ENCODE assay signal across 28 cellular contexts in genomic region chr1:11741482-11741881, GRCh38. TPM values are rescaled to one million over a fixed set of nuclear protein-coding genes. Genes with fewer than 3 reads are reported as not detected.
DNase-seq lines count a peak whose midpoint lies in the region; ATAC-seq and TF ChIP-seq lines count a peak whose summit lies in the region.
"Had no signal": no experiment of that assay in that cellular context is flagged by ENCODE, and none has a peak within 500 bp of the region (broad histone marks: within the 10 kb centered on the region; RNA-seq: fewer than 3 reads in every experiment).

No MANE protein-coding gene starts in this region.

- H3K27me3 Mint-ChIP-seq in activated CD8-positive, alpha-beta memory T cell treated with anti-CD3 and anti-CD28 coated beads, Interleukin-2, amount 10 ng/mL, durations not matched to agents 7 days and 5 days = no peaks in the 10 kb centered on the region
- H3K27me3 Mint-ChIP-seq in CD4-positive, alpha-beta memory T cell = no peaks in the 10 kb centered on the region
- no peaks in the 10 kb centered on the region for H3K27me3 Mint-ChIP-seq in natural killer cell treated with Interleukin-12 subunit alpha and Interleukin-12 subunit beta and Interleukin-15 and Interleukin-18, amount 100 ng/mL, for 72 hours
- H3K27me3 Mint-ChIP-seq: activated naive CD8-positive, alpha-beta T cell treated with anti-CD3 and anti-CD28 coated beads for 36 hours; naive B cell had no signal

- no peaks in the 10 kb centered on the region for H3K36me3 ChIP-seq in CD4-positive, alpha-beta memory T cell (ENCODE audit: insufficient read depth, low read length)

- DNase-seq in activated CD8-positive, alpha-beta memory T cell treated with anti-CD3 and anti-CD28 coated beads, Interleukin-2, amount 10 ng/mL, durations not matched to agents 7 days and 5 days = no peak
- no peak for DNase-seq in activated CD8-positive, alpha-beta memory T cell treated with anti-CD3 and anti-CD28 coated beads, Interleukin-2, amount 50 U/mL, for 48 hours
- no peak for DNase-seq in CD4-positive, alpha-beta memory T cell
- DNase-seq in natural killer cell treated with Interleukin-12 subunit alpha and Interleukin-12 subunit beta and Interleukin-15 and Interleukin-18, amount 100 ng/mL, for 72 hours (ENCODE audit: low spot score) = no peak
- DNase-seq in NCI-H2107 treated with DMSO at 0.1 percent for 48 hours (lab: John Stamatoyannopoulos, UW; ENCODE audit: unreplicated experiment) (no peak), NCI-H446 (lab: John Stamatoyannopoulos, UW) (no peak)
- DNase-seq: DMS79; GM23248; hippocampal formation; IMR-90; lower lobe of right lung; midbrain; naive B cell; NCI-H1048; NCI-H1694; NCI-H524 treated with DMSO at 0.1 percent for 48 hours; PC-9; Right ventricle myocardium superior; stimulated activated CD4-positive, alpha-beta T cell treated with anti-CD3 and anti-CD28 coated beads, Interleukin-4, amount 100 ng/mL, for 4 hours; transverse colon had no signal

- CTCF ChIA-PET in activated CD8-positive, alpha-beta memory T cell treated with anti-CD3 and anti-CD28 coated beads, Interleukin-2, amount 10 ng/mL, durations not matched to agents 7 days and 5 days (lab: Charles Lee) = interaction anchor here (1.0 to 2.6 kb wide), 6 partner anchors 15 to 91 kb away, joined by 3 to 10 read pairs (median 4); partner anchors contain the start of gene FBXO6
- CTCF ChIA-PET in CD4-positive, alpha-beta memory T cell (lab: Charles Lee; ENCODE audit: partially characterized antibody) = interaction anchor here (1.1 to 1.2 kb wide), 2 partner anchors 22 to 30 kb away, joined by 3 read pairs; no protein-coding TSS in a partner anchor

- peaks cover 27% of the 10 kb centered on the region for H3K36me3 Mint-ChIP-seq in activated CD8-positive, alpha-beta memory T cell treated with anti-CD3 and anti-CD28 coated beads, Interleukin-2, amount 10 ng/mL, durations not matched to agents 7 days and 5 days
- peaks cover 7 to 11% of the 10 kb centered on the region in 2 donors for H3K36me3 Mint-ChIP-seq in CD4-positive, alpha-beta memory T cell
- peaks cover 6% of the 10 kb centered on the region for H3K36me3 Mint-ChIP-seq in natural killer cell treated with Interleukin-12 subunit alpha and Interleukin-12 subunit beta and Interleukin-15 and Interleukin-18, amount 100 ng/mL, for 72 hours
- H3K36me3 Mint-ChIP-seq: activated naive CD8-positive, alpha-beta T cell treated with anti-CD3 and anti-CD28 coated beads for 36 hours had no signal

- TF ChIP-seq CTCF in VCaP (conservative IDR thresholded peaks at IDR 0.05) = no peak

- peak overlapping the region; percentile 76 for H3K27ac Mint-ChIP-seq in activated CD8-positive, alpha-beta memory T cell treated with anti-CD3 and anti-CD28 coated beads, Interleukin-2, amount 10 ng/mL, durations not matched to agents 7 days and 5 days
- no peak overlapping the region for H3K27ac Mint-ChIP-seq in CD4-positive, alpha-beta memory T cell
- H3K27ac Mint-ChIP-seq in natural killer cell treated with Interleukin-12 subunit alpha and Interleukin-12 subunit beta and Interleukin-15 and Interleukin-18, amount 100 ng/mL, for 72 hours = peak overlapping the region; percentile 98 to 99
- H3K27ac Mint-ChIP-seq: activated naive CD8-positive, alpha-beta T cell treated with anti-CD3 and anti-CD28 coated beads for 36 hours had no signal

- peak overlapping the region; percentile 52 for H3K4me3 Mint-ChIP-seq in activated CD8-positive, alpha-beta memory T cell treated with anti-CD3 and anti-CD28 coated beads, Interleukin-2, amount 10 ng/mL, durations not matched to agents 7 days and 5 days
- peak overlapping the region in 6 of 8 donors; percentile 6 to 83 (median 74) for H3K4me3 Mint-ChIP-seq in CD4-positive, alpha-beta memory T cell
- peak overlapping the region; percentile 77 for H3K4me3 Mint-ChIP-seq in natural killer cell treated with Interleukin-12 subunit alpha and Interleukin-12 subunit beta and Interleukin-15 and Interleukin-18, amount 100 ng/mL, for 72 hours

- no peaks in the 10 kb centered on the region for H3K9me3 Mint-ChIP-seq in activated CD8-positive, alpha-beta memory T cell treated with anti-CD3 and anti-CD28 coated beads, Interleukin-2, amount 10 ng/mL, durations not matched to agents 7 days and 5 days (ENCODE audit: low read depth)
- peaks cover 0 to 2% (median 0%) of the 10 kb centered on the region in 8 donors for H3K9me3 Mint-ChIP-seq in CD4-positive, alpha-beta memory T cell
- no peaks in the 10 kb centered on the region for H3K9me3 Mint-ChIP-seq in natural killer cell treated with Interleukin-12 subunit alpha and Interleukin-12 subunit beta and Interleukin-15 and Interleukin-18, amount 100 ng/mL, for 72 hours
- H3K9me3 Mint-ChIP-seq: activated naive CD8-positive, alpha-beta T cell treated with anti-CD3 and anti-CD28 coated beads for 36 hours; naive B cell had no signal

- no peaks in the 10 kb centered on the region for H3K27me3 ChIP-seq in CD4-positive, alpha-beta memory T cell (ENCODE audit: insufficient read depth, low read length)
- H3K27me3 ChIP-seq: transverse colon had no signal

- intact Hi-C loops in CD4-positive, alpha-beta memory T cell (cut with micrococcal nuclease) = no loop called here

- POLR2A ChIA-PET in CD4-positive, alpha-beta memory T cell (lab: Charles Lee; ENCODE audit: partially characterized antibody) = interaction anchor here (1.6 to 2.1 kb wide), 2 partner anchors 11 to 46 kb away, joined by 4 to 6 read pairs; no protein-coding TSS in a partner anchor

- no peak overlapping the region for H3K27ac ChIP-seq in CD4-positive, alpha-beta memory T cell (ENCODE audit: low read depth, low read length)
- H3K27ac ChIP-seq in VCaP = peak overlapping the region; percentile 98; the same call in 1 of the 2 replicates
- H3K27ac ChIP-seq: coronary artery, GM23248, lower lobe of right lung, PC-9, transverse colon had no signal

- H3K4me3 ChIP-seq in CD4-positive, alpha-beta memory T cell (ENCODE audit: low read length in 2 of 2) = no peak overlapping the region
- H3K4me3 ChIP-seq: coronary artery, GM23248, lower lobe of right lung, PC-9, transverse colon had no signal

- H3K4me1 Mint-ChIP-seq in activated CD8-positive, alpha-beta memory T cell treated with anti-CD3 and anti-CD28 coated beads, Interleukin-2, amount 10 ng/mL, durations not matched to agents 7 days and 5 days = peaks cover 75% of the 10 kb centered on the region
- H3K4me1 Mint-ChIP-seq in CD4-positive, alpha-beta memory T cell = peaks cover 42 to 72% (median 58%) of the 10 kb centered on the region in 4 donors
- peaks cover 71 to 78% of the 10 kb centered on the region in 2 donors for H3K4me1 Mint-ChIP-seq in natural killer cell treated with Interleukin-12 subunit alpha and Interleukin-12 subunit beta and Interleukin-15 and Interleukin-18, amount 100 ng/mL, for 72 hours (ENCODE audit: low read depth in 2 of 2)

- peaks cover 61% of the 10 kb centered on the region for H3K4me1 ChIP-seq in CD4-positive, alpha-beta memory T cell (ENCODE audit: insufficient read depth, low read length)

- no peak for ATAC-seq in activated CD8-positive, alpha-beta memory T cell treated with anti-CD3 and anti-CD28 coated beads, Interleukin-2, amount 10 ng/mL, durations not matched to agents 7 days and 5 days
- no peak for ATAC-seq in natural killer cell treated with Interleukin-12 subunit alpha and Interleukin-12 subunit beta and Interleukin-15 and Interleukin-18, amount 100 ng/mL, for 72 hours
- ATAC-seq in GM21526 (IDR thresholded peaks at IDR 0.05; ENCODE audit: low FRiP score, unreplicated experiment) = no peak
- ATAC-seq: lower lobe of right lung had no signal

- no peaks in the 10 kb centered on the region for H3K9me3 ChIP-seq in CD4-positive, alpha-beta memory T cell (ENCODE audit: control insufficient read depth in 1 of 2, low read length in 2 of 2)
- H3K9me3 ChIP-seq: lower lobe of right lung, transverse colon had no signal

RNA-seq across cellular contexts. Expression of gene AGTRAP, which starts 5.5 kb away (rescaled TPM):
- 10 to 100 TPM; 45.5 to 59.9 TPM for total RNA-seq in activated CD8-positive, alpha-beta memory T cell treated with anti-CD3 and anti-CD28 coated beads, Interleukin-2, amount 10 ng/mL, durations not matched to agents 7 days and 5 days
- total RNA-seq in CD4-positive, alpha-beta memory T cell = 10 to 100 TPM; 19.0 to 21.7 TPM
- 10 to 100 TPM; 53.4 to 76.9 TPM for polyA plus RNA-seq in CD4-positive, alpha-beta memory T cell
- 10 to 100 TPM; 40.3 to 52.0 TPM for total RNA-seq in natural killer cell treated with Interleukin-12 subunit alpha and Interleukin-12 subunit beta and Interleukin-15 and Interleukin-18, amount 100 ng/mL, for 72 hours

RNA-seq across cellular contexts. Expression of gene C1orf167, which starts 20.5 kb away (rescaled TPM):
- not detected for total RNA-seq in activated CD8-positive, alpha-beta memory T cell treated with anti-CD3 and anti-CD28 coated beads, Interleukin-2, amount 10 ng/mL, durations not matched to agents 7 days and 5 days
- total RNA-seq in CD4-positive, alpha-beta memory T cell = not detected
- not detected for polyA plus RNA-seq in CD4-positive, alpha-beta memory T cell
- not detected for total RNA-seq in natural killer cell treated with Interleukin-12 subunit alpha and Interleukin-12 subunit beta and Interleukin-15 and Interleukin-18, amount 100 ng/mL, for 72 hours
- total RNA-seq: activated naive CD8-positive, alpha-beta T cell treated with anti-CD3 and anti-CD28 coated beads for 36 hours; astrocyte; epithelial cell of proximal tubule; GM23248; osteoblast; PC-9; pulmonary artery endothelial cell had no signal

RNA-seq across cellular contexts. Expression of gene DRAXIN, which starts 50.0 kb away (rescaled TPM):
- total RNA-seq in activated CD8-positive, alpha-beta memory T cell treated with anti-CD3 and anti-CD28 coated beads, Interleukin-2, amount 10 ng/mL, durations not matched to agents 7 days and 5 days = 1 to 10 TPM; 1.0 to 2.1 TPM
- total RNA-seq in CD4-positive, alpha-beta memory T cell = under 1 TPM; 0.17 to 0.23 TPM
- polyA plus RNA-seq in CD4-positive, alpha-beta memory T cell = under 1 TPM in 1 of 2 donors, not detected in 1; 0.07 TPM
- total RNA-seq in natural killer cell treated with Interleukin-12 subunit alpha and Interleukin-12 subunit beta and Interleukin-15 and Interleukin-18, amount 100 ng/mL, for 72 hours = 10 to 100 TPM; 29.3 to 41.5 TPM
- total RNA-seq: PC-9 had no signal

Comparison
In these comparisons a context has a peak if more than half of its experiments do, and no peak if none do; other contexts are left out.
1. H3K27ac Mint-ChIP-seq: peak in activated CD8-positive, alpha-beta memory T cell treated with anti-CD3 and anti-CD28 coated beads, Interleukin-2, amount 10 ng/mL, durations not matched to agents 7 days and 5 days (single experiment) and natural killer cell treated with Interleukin-12 subunit alpha and Interleukin-12 subunit beta and Interleukin-15 and Interleukin-18, amount 100 ng/mL, for 72 hours (2 of 2); none in CD4-positive, alpha-beta memory T cell (0 of 7).
2. RNA of gene DRAXIN, which starts 50.0 kb away (total RNA-seq): 29.3 to 41.5 TPM in natural killer cell treated with Interleukin-12 subunit alpha and Interleukin-12 subunit beta and Interleukin-15 and Interleukin-18, amount 100 ng/mL, for 72 hours; 1.0 to 2.1 TPM in activated CD8-positive, alpha-beta memory T cell treated with anti-CD3 and anti-CD28 coated beads, Interleukin-2, amount 10 ng/mL, durations not matched to agents 7 days and 5 days and 0.17 to 0.23 TPM in CD4-positive, alpha-beta memory T cell; every median in the first group is over 4 times any median in the second.
3. Peak in every context shown above with its lines, with median percentiles within 50 percentile points of each other: H3K4me3 Mint-ChIP-seq.